9 cellular contexts compared by ENCODE assay signal in the genomic region with DNA sequence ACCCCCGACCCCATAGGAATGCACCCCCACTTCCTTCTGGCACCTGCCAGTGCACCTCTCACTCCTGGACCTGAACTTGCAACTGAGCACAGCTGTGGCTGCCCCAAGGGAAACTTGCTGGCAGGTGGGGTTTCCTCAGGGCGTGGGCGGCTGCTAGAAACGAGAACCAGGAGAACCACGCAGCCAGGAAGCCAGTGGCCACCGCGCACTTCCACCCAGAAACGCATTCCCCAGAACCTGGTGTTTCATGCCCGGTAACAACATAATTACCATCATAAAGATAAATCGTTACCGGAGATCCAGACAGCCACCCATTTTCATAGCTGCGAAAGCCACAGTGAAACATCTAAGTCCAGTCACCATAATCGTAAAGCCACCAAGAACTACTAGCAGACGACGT.
A peak's percentile ranks its signal among the peaks of the same experiment; 100 is the strongest.
DNase-seq lines count a peak whose midpoint lies in the region; ATAC-seq and TF ChIP-seq lines count a peak whose summit lies in the region.
"Had no signal": no experiment of that assay in that cellular context is flagged by ENCODE, and none has a peak within 500 bp of the region (broad histone marks: within the 10 kb centered on the region; RNA-seq: fewer than 3 reads in every experiment).

No MANE protein-coding gene starts in this region.

- DNase-seq in CD1c-positive myeloid dendritic cell (ENCODE audit: extremely low spot score) (peak; percentile 78), memory B cell (ENCODE audit: low spot score in 2 of 2) (peak; percentile 61 to 66), GF-D8 (lab: John Stamatoyannopoulos, UW) (no peak), ascending aorta (ENCODE audit: low spot score in 2 of 2) (no peak), DMS 273 (lab: John Stamatoyannopoulos, UW; ENCODE audit: unreplicated experiment) (no peak)
- DNase-seq in activated CD4-positive, alpha-beta T cell treated with anti-CD3 and anti-CD28 coated beads, Interleukin-2, amount 10 ng/mL, durations not matched to agents 7 days and 5 days: peak; percentile 31

- peaks cover 50% of the 10 kb centered on the region for H3K36me3 Mint-ChIP-seq in activated CD4-positive, alpha-beta T cell treated with anti-CD3 and anti-CD28 coated beads, Interleukin-2, amount 10 ng/mL, durations not matched to agents 7 days and 5 days (ENCODE audit: low read depth)
- H3K36me3 Mint-ChIP-seq in memory B cell: peaks cover 12% of the 10 kb centered on the region

- H3K4me3 ChIP-seq in ascending aorta: no peak overlapping the region
- H3K4me3 ChIP-seq: gastroesophageal sphincter had no signal

- H3K4me3 Mint-ChIP-seq in activated CD4-positive, alpha-beta T cell treated with anti-CD3 and anti-CD28 coated beads, Interleukin-2, amount 10 ng/mL, durations not matched to agents 7 days and 5 days: no peak overlapping the region
- peak overlapping the region; percentile 80 for H3K4me3 Mint-ChIP-seq in memory B cell

- H3K36me3 ChIP-seq in ascending aorta: peaks cover 12 to 23% of the 10 kb centered on the region in 2 donors

- H3K9me3 Mint-ChIP-seq in activated CD4-positive, alpha-beta T cell treated with anti-CD3 and anti-CD28 coated beads, Interleukin-2, amount 10 ng/mL, durations not matched to agents 7 days and 5 days: no peaks in the 10 kb centered on the region
- no peaks in the 10 kb centered on the region for H3K9me3 Mint-ChIP-seq in memory B cell

- no peaks in the 10 kb centered on the region for H3K9me3 ChIP-seq in ascending aorta
- H3K9me3 ChIP-seq: gastroesophageal sphincter had no signal

- POLR2A ChIA-PET in activated CD4-positive, alpha-beta T cell treated with anti-CD3 and anti-CD28 coated beads, Interleukin-2, amount 10 ng/mL, durations not matched to agents 7 days and 5 days (lab: Charles Lee): interaction anchor here (0.6 kb wide), 1 partner anchor 194 kb away, joined by 6 read pairs; no protein-coding TSS in a partner anchor

- no peaks in the 10 kb centered on the region for H3K4me1 ChIP-seq in ascending aorta

- no peaks in the 10 kb centered on the region for H3K27me3 ChIP-seq in ascending aorta
- H3K27me3 ChIP-seq: gastroesophageal sphincter had no signal

- CTCF ChIA-PET in activated CD4-positive, alpha-beta T cell treated with anti-CD3 and anti-CD28 coated beads, Interleukin-2, amount 10 ng/mL, durations not matched to agents 7 days and 5 days (lab: Charles Lee): interaction anchor here (1.1 kb wide), 1 partner anchor 16 kb away, joined by 3 read pairs; no protein-coding TSS in a partner anchor

- ATAC-seq in GM21737 (IDR thresholded peaks at IDR 0.05; ENCODE audit: unreplicated experiment): peak; percentile 36
- peak; percentile 85 for ATAC-seq in memory B cell (ENCODE audit: low read depth)
- ATAC-seq in GM18519 (IDR thresholded peaks at IDR 0.05; ENCODE audit: low FRiP score, unreplicated experiment): no peak
- ATAC-seq: gastroesophageal sphincter had no signal

- peak overlapping the region; percentile 62 for H3K27ac Mint-ChIP-seq in activated CD4-positive, alpha-beta T cell treated with anti-CD3 and anti-CD28 coated beads, Interleukin-2, amount 10 ng/mL, durations not matched to agents 7 days and 5 days
- peak overlapping the region; percentile 94 for H3K27ac Mint-ChIP-seq in memory B cell

- peaks cover 48% of the 10 kb centered on the region for H3K4me1 Mint-ChIP-seq in activated CD4-positive, alpha-beta T cell treated with anti-CD3 and anti-CD28 coated beads, Interleukin-2, amount 10 ng/mL, durations not matched to agents 7 days and 5 days
- peaks cover 62% of the 10 kb centered on the region for H3K4me1 Mint-ChIP-seq in memory B cell

- intact Hi-C loops in ascending aorta (cut with DNase I): no loop called here

- no peak overlapping the region for H3K27ac ChIP-seq in ascending aorta
- H3K27ac ChIP-seq: gastroesophageal sphincter had no signal

- no peak for TF ChIP-seq CTCF in ascending aorta (IDR thresholded peaks at IDR 0.05)

- no peaks in the 10 kb centered on the region for H3K27me3 Mint-ChIP-seq in activated CD4-positive, alpha-beta T cell treated with anti-CD3 and anti-CD28 coated beads, Interleukin-2, amount 10 ng/mL, durations not matched to agents 7 days and 5 days
- H3K27me3 Mint-ChIP-seq in memory B cell: no peaks in the 10 kb centered on the region

Comparison
In these comparisons a context has a peak if more than half of its experiments do, and no peak if none do; other contexts are left out.
1. DNase-seq: peak in CD1c-positive myeloid dendritic cell (single experiment), activated CD4-positive, alpha-beta T cell treated with anti-CD3 and anti-CD28 coated beads, Interleukin-2, amount 10 ng/mL, durations not matched to agents 7 days and 5 days (single experiment) and memory B cell (2 of 2); none in GF-D8 (single experiment), ascending aorta (0 of 2) and DMS 273 (single experiment).